In genomic region chr7:107579546-107579880, GRCh38 we compare ENCODE assay signal across 8 cellular contexts. TPM values are rescaled to one million over a fixed set of nuclear protein-coding genes. Genes with fewer than 3 reads are reported as not detected.
DNase-seq lines count a peak whose midpoint lies in the region; ATAC-seq and TF ChIP-seq lines count a peak whose summit lies in the region.

No MANE protein-coding gene starts in this region.

- peak overlapping the region in 1 of 2 experiments; percentile 39 for H3K14ac ChIP-seq in mesenchymal stem cell (ENCODE audit: low read length in 2 of 2)

- BruUV-seq in mammary epithelial cell (replicated peaks; lab: Mats Ljungman, UMichigan): TSS peak; percentile 69

- no peaks in the 10 kb centered on the region for H3K9me3 ChIP-seq in BE2C
- no peaks in the 10 kb centered on the region for H3K9me3 ChIP-seq in HUES64 (ENCODE audit: insufficient read depth, low read depth, low read length)
- no peaks in the 10 kb centered on the region for H3K9me3 ChIP-seq in mammary epithelial cell (replicated peaks; ENCODE audit: insufficient read depth, low read length)
- H3K9me3 ChIP-seq in mesenchymal stem cell (ENCODE audit: control insufficient read depth, low read length): no peaks in the 10 kb centered on the region

- H3K36me3 ChIP-seq in BE2C: no peaks in the 10 kb centered on the region; the same call in 1 of the 2 replicates
- H3K36me3 ChIP-seq in HUES64 (ENCODE audit: insufficient read depth, low read length): peaks cover 30% of the 10 kb centered on the region
- H3K36me3 ChIP-seq in mammary epithelial cell (ENCODE audit: insufficient read depth, low read length): peaks cover 12% of the 10 kb centered on the region
- peaks cover 7 to 31% of the 10 kb centered on the region in 2 experiments for H3K36me3 ChIP-seq in mesenchymal stem cell (ENCODE audit: control insufficient read depth in 1 of 2, insufficient read depth in 2 of 2, low read depth in 1 of 2, low read length in 2 of 2)

- 4% methylated on average over 8 of the region's 9 CpGs for WGBS in HUES64
- whole genome bisulfite sequencing in mammary epithelial cell (ENCODE audit: low coverage, missing lambda C conversion rate): 7% methylated on average over 8 of the region's 9 CpGs
- WGBS in mesenchymal stem cell: under 1% methylated on average over 9 of the region's 9 CpGs

- H3K4ac ChIP-seq in mesenchymal stem cell (ENCODE audit: low read depth in 1 of 2, low read length in 2 of 2): peak overlapping the region in 1 of 2 experiments; percentile 19

- CTCF ChIA-PET in mammary epithelial cell (lab: Charles Lee; ENCODE audit: low non-redundant PET): no interaction called here

- no peaks in the 10 kb centered on the region for H4K20me1 ChIP-seq in mammary epithelial cell (ENCODE audit: insufficient read depth, low read length)

- no peak overlapping the region for H2AK5ac ChIP-seq in mesenchymal stem cell (ENCODE audit: low read length, severe bottlenecking)

- peaks cover 45% of the 10 kb centered on the region for H3K79me2 ChIP-seq in mammary epithelial cell (ENCODE audit: insufficient read depth, low read length)

- peak overlapping the region; percentile 85 for H4K8ac ChIP-seq in mesenchymal stem cell (ENCODE audit: low read length)

- H3K4me3 ChIP-seq in BE2C (ENCODE audit: low read depth, low read length) (peak overlapping the region; percentile 88), HUES64 (ENCODE audit: low read length) (peak overlapping the region; percentile 84), mammary epithelial cell (replicated peaks in 1 of 3; ENCODE audit: insufficient read depth in 1 of 3, low read depth in 2 of 3, low read length in 3 of 3) (peak overlapping the region; percentile 68 to 88 (median 82)), mesenchymal stem cell (ENCODE audit: insufficient read depth in 1 of 2, low read depth in 1 of 2, low read length in 2 of 2) (peak overlapping the region; percentile 86 to 96)

- ATAC-seq in GM21786 (IDR thresholded peaks at IDR 0.05; ENCODE audit: unreplicated experiment): no peak

- H2BK15ac ChIP-seq in mesenchymal stem cell (ENCODE audit: low read depth, poor library complexity, severe bottlenecking): no peak overlapping the region

- H3K18ac ChIP-seq in mesenchymal stem cell (ENCODE audit: low read depth in 1 of 2, low read length in 2 of 2): peak overlapping the region in 1 of 2 experiments; percentile 21

- peaks cover 13% of the 10 kb centered on the region for H3K79me1 ChIP-seq in mesenchymal stem cell (replicated peaks; ENCODE audit: low read length, poor library complexity, severe bottlenecking)

- H2BK120ac ChIP-seq in mesenchymal stem cell (ENCODE audit: low read depth, low read length): peak overlapping the region; percentile 95

- in situ Hi-C loops in mammary epithelial cell (cut with MboI; ENCODE audit: low sequenced_read_pairs in 2 of 2): no loop called here

- DNase-seq in BE2C (no peak), mammary epithelial cell (no peak), mesenchymal stem cell (no peak), NCI-H2107 (lab: John Stamatoyannopoulos, UW) (no peak), amygdala (lab: John Stamatoyannopoulos, UW) (no peak)
- no peak for DNase-seq in stimulated activated CD8-positive, alpha-beta memory T cell treated with anti-CD3 and anti-CD28 coated beads, Interleukin-4, amount 100 ng/mL, for 48 hours

- no peak overlapping the region for H4K91ac ChIP-seq in mesenchymal stem cell (ENCODE audit: low read length)

- H3K27me3 ChIP-seq in BE2C (no peaks in the 10 kb centered on the region), HUES64 (ENCODE audit: insufficient read depth, low read length) (no peaks in the 10 kb centered on the region), mammary epithelial cell (ENCODE audit: insufficient read depth, low read length) (no peaks in the 10 kb centered on the region), mesenchymal stem cell (ENCODE audit: control insufficient read depth in 1 of 2, insufficient read depth in 1 of 2, low read length in 2 of 2) (no peaks in the 10 kb centered on the region)

- dilution Hi-C loops in mammary epithelial cell (cut with HindIII; ENCODE audit: low sequenced_read_pairs): no loop called here

- intact Hi-C loops in mammary epithelial cell (cut with micrococcal nuclease): no loop called here

- no peak overlapping the region for H2BK5ac ChIP-seq in mesenchymal stem cell (ENCODE audit: low read depth, low read length, poor library complexity, severe bottlenecking)

- peak overlapping the region; percentile 86 for H3K9ac ChIP-seq in HUES64 (ENCODE audit: low read depth, low read length)
- peak overlapping the region; percentile 80 for H3K9ac ChIP-seq in mammary epithelial cell (ENCODE audit: insufficient read depth, low read length)
- H3K9ac ChIP-seq in mesenchymal stem cell (ENCODE audit: low read length): peak overlapping the region; percentile 96

- H3K27ac ChIP-seq in HUES64 (ENCODE audit: low read depth, low read length) (peak overlapping the region; percentile 79; the same call in 1 of the 2 replicates), mammary epithelial cell (ENCODE audit: insufficient read depth, low read depth, low read length) (peak overlapping the region; percentile 75), mesenchymal stem cell (ENCODE audit: low read length, poor library complexity, severe bottlenecking) (no peak overlapping the region)

- H3K4me1 ChIP-seq in BE2C (no peaks in the 10 kb centered on the region; the same call in 1 of the 2 replicates), HUES64 (ENCODE audit: insufficient read depth, low read length) (no peaks in the 10 kb centered on the region), mammary epithelial cell (ENCODE audit: insufficient read depth, low read length) (peaks cover 9% of the 10 kb centered on the region), mesenchymal stem cell (ENCODE audit: control insufficient read depth, insufficient read depth, low read depth, low read length) (no peaks in the 10 kb centered on the region)

- H2BK12ac ChIP-seq in mesenchymal stem cell (ENCODE audit: low read length in 2 of 2): no peak overlapping the region

- peak overlapping the region in 1 of 2 experiments; percentile 40 for H3K23ac ChIP-seq in mesenchymal stem cell (ENCODE audit: low read length in 2 of 2)

- peak overlapping the region; percentile 96 for H3K4me2 ChIP-seq in mammary epithelial cell (ENCODE audit: insufficient read depth, low read depth, low read length)
- peak overlapping the region; percentile 73 for H3K4me2 ChIP-seq in mesenchymal stem cell (ENCODE audit: low read length, poor library complexity, severe bottlenecking)

- H2AFZ ChIP-seq in mammary epithelial cell (ENCODE audit: low read depth, low read length) (peak overlapping the region; percentile 85), mesenchymal stem cell (ENCODE audit: low read depth, low read length) (peak overlapping the region; percentile 68)

- TF ChIP-seq CTCF in BE2C (IDR thresholded peaks at IDR 0.05; ENCODE audit: low read depth, low read length) (no peak), mammary epithelial cell (conservative IDR thresholded peaks at IDR 0.05 in 1 of 2, IDR thresholded peaks at IDR 0.05 in 1 of 2; ENCODE audit: extremely low read depth in 1 of 2, insufficient read depth in 1 of 2, low read depth in 1 of 2, low read length in 2 of 2) (no peak)

RNA-seq across cellular contexts. Expression of gene BCAP29, which starts 0.5 kb away (rescaled TPM):
- polyA plus RNA-seq in BE2C (2012; ENCODE audit: insufficient read depth, insufficient read length, low read depth): 22.2 TPM
- 17.3 TPM for polyA plus RNA-seq in HUES64 (2013, experiment 1 of 2)
- polyA plus RNA-seq in HUES64 (2013, experiment 2 of 2): 23.1 TPM
- 100 to 1,000 TPM in 1 of 2 donors, 10 to 100 TPM in 1; 92.1 to 129 TPM for total RNA-seq in mammary epithelial cell
- polyA plus RNA-seq in mammary epithelial cell: 53.5 TPM
- polyA minus RNA-seq in mammary epithelial cell: 26.1 TPM
- polyA plus RNA-seq in mesenchymal stem cell (2013, experiment 1 of 2): 57.1 TPM
- 55.8 TPM for polyA plus RNA-seq in mesenchymal stem cell (2013, experiment 2 of 2)

RNA-seq across cellular contexts. Expression of gene DUS4L, which starts 15.7 kb away (rescaled TPM):
- polyA plus RNA-seq in BE2C (2012; ENCODE audit: insufficient read depth, insufficient read length, low read depth): 3.7 TPM
- 10.7 TPM for polyA plus RNA-seq in HUES64 (2013, experiment 1 of 2)
- polyA plus RNA-seq in HUES64 (2013, experiment 2 of 2): 10.0 TPM
- 10 to 100 TPM; 13.0 to 19.0 TPM for total RNA-seq in mammary epithelial cell
- 5.8 TPM for polyA plus RNA-seq in mammary epithelial cell
- 0.72 TPM for polyA minus RNA-seq in mammary epithelial cell
- 4.2 TPM for polyA plus RNA-seq in mesenchymal stem cell (2013, experiment 1 of 2)
- polyA plus RNA-seq in mesenchymal stem cell (2013, experiment 2 of 2): 4.7 TPM

RNA-seq across cellular contexts. Expression of gene COG5, which starts 15.8 kb away (rescaled TPM):
- 12.8 TPM for polyA plus RNA-seq in BE2C (2012; ENCODE audit: insufficient read depth, insufficient read length, low read depth)
- polyA plus RNA-seq in HUES64 (2013, experiment 1 of 2): 9.6 TPM
- polyA plus RNA-seq in HUES64 (2013, experiment 2 of 2): 16.2 TPM
- 10 to 100 TPM; 60.5 to 66.2 TPM for total RNA-seq in mammary epithelial cell
- 24.2 TPM for polyA plus RNA-seq in mammary epithelial cell
- polyA minus RNA-seq in mammary epithelial cell: 18.0 TPM
- 18.3 TPM for polyA plus RNA-seq in mesenchymal stem cell (2013, experiment 1 of 2)
- polyA plus RNA-seq in mesenchymal stem cell (2013, experiment 2 of 2): 19.7 TPM
